In genomic region chr15:50145451-50145872, GRCh38 we compare ENCODE assay signal across 8 cellular contexts. TPM values are rescaled to one million over a fixed set of nuclear protein-coding genes. Genes with fewer than 3 reads are reported as not detected.
DNase-seq lines count a peak whose midpoint lies in the region; ATAC-seq, FAIRE-seq and TF ChIP-seq lines count a peak whose summit lies in the region.

No MANE protein-coding gene starts in this region.

- ATAC-seq in SK-N-SH treated with all-trans-retinoic acid at 6 μM for 48 hours = peak; percentile 94
- no peak for ATAC-seq in GM19452 (IDR thresholded peaks at IDR 0.05; ENCODE audit: unreplicated experiment)

- H3K27me3 Mint-ChIP-seq in neural crest cell (ENCODE audit: low read depth) = no peaks in the 10 kb centered on the region

- H3K27ac Mint-ChIP-seq in neural crest cell (ENCODE audit: unreplicated experiment) = no peak overlapping the region

- no peak for TF ChIP-seq POLR2A in GM12892 (IDR thresholded peaks at IDR 0.05; ENCODE audit: low read depth, low read length)

- H3K4me3 ChIP-seq in fibroblast of the aortic adventitia (ENCODE audit: low read depth, low read length) = no peak overlapping the region

- in situ Hi-C loops in GM13976 (cut with MboI; ENCODE audit: low sequenced_read_pairs, unreplicated experiment) = loop anchor here (25.0 kb wide), 2 partner anchors 1058 to 1283 kb away; no protein-coding TSS in a partner anchor

- H3K9me3 Mint-ChIP-seq in neural crest cell = no peaks in the 10 kb centered on the region

- TF ChIP-seq CTCF in GM13976 (IDR thresholded peaks at IDR 0.05; ENCODE audit: borderline replicate concordance, control extremely low read depth, extremely low read depth, insufficient read depth, missing control alignments) (no peak), fibroblast of the aortic adventitia (IDR thresholded peaks at IDR 0.05; ENCODE audit: insufficient read depth, low read length) (peak; percentile 23), neural crest cell (conservative IDR thresholded peaks at IDR 0.05) (peak; percentile 77)

- H3K4me3 Mint-ChIP-seq in neural crest cell = no peak overlapping the region

- peaks cover 4% of the 10 kb centered on the region for H3K4me1 Mint-ChIP-seq in neural crest cell

- peak; percentile 61 for DNase-seq in AG08396 (ENCODE audit: low spot score)
- peak; percentile 24 for DNase-seq in GM13976 (ENCODE audit: low spot score)
- peak; percentile 73 for DNase-seq in NAMALWA (ENCODE audit: low spot score)
- DNase-seq in fibroblast of the aortic adventitia (ENCODE audit: low read depth) = peak; percentile 92
- no peak for DNase-seq in neural crest cell (ENCODE audit: low read depth, low spot score)
- DNase-seq in GM12892 (ENCODE audit: insufficient read length) = no peak

- no peak for FAIRE-seq in GM12892 (lab: Jason Lieb, UNC)

- H3K36me3 Mint-ChIP-seq in neural crest cell (ENCODE audit: low read depth) = no peaks in the 10 kb centered on the region

TF ChIP-seq in SK-N-SH treated with all-trans-retinoic acid at 6 μM for 48 hours, 23 proteins besides CTCF, POLR2A, EP300 and RAD21:
- TF ChIP-seq SNAI2 (CRISPR knock-in tag; IDR thresholded peaks at IDR 0.05) = no peak
- TF ChIP-seq PPARA (CRISPR knock-in tag; IDR thresholded peaks at IDR 0.05; ENCODE audit: borderline replicate concordance) = no peak
- no peak for TF ChIP-seq ZFP3 (CRISPR knock-in tag; IDR thresholded peaks at IDR 0.05)
- TF ChIP-seq, protein P1, sequence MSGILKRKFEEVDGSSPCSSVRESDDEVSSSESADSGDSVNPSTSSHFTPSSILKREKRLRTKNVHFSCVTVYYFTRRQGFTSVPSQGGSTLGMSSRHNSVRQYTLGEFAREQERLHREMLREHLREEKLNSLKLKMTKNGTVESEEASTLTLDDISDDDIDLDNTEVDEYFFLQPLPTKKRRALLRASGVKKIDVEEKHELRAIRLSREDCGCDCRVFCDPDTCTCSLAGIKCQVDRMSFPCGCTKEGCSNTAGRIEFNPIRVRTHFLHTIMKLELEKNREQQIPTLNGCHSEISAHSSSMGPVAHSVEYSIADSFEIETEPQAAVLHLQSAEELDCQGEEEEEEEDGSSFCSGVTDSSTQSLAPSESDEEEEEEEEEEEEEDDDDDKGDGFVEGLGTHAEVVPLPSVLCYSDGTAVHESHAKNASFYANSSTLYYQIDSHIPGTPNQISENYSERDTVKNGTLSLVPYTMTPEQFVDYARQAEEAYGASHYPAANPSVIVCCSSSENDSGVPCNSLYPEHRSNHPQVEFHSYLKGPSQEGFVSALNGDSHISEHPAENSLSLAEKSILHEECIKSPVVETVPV (CRISPR knock-in tag; IDR thresholded peaks at IDR 0.05) = no peak
- TF ChIP-seq ARNTL (CRISPR knock-in tag; IDR thresholded peaks at IDR 0.05; ENCODE audit: borderline replicate concordance, low read depth) = no peak
- TF ChIP-seq RARB (CRISPR knock-in tag; IDR thresholded peaks at IDR 0.05) = no peak
- TF ChIP-seq ZNF565 (CRISPR knock-in tag; conservative IDR thresholded peaks at IDR 0.05; ENCODE audit: low read depth) = no peak
- TF ChIP-seq BACH2 (CRISPR knock-in tag; IDR thresholded peaks at IDR 0.05; ENCODE audit: borderline replicate concordance) = no peak
- TF ChIP-seq ZNF70 (CRISPR knock-in tag; IDR thresholded peaks at IDR 0.05) = no peak
- no peak for TF ChIP-seq CREB5 (CRISPR knock-in tag; IDR thresholded peaks at IDR 0.05; ENCODE audit: low read depth)
- TF ChIP-seq OSR1 (CRISPR knock-in tag; IDR thresholded peaks at IDR 0.05) = no peak
- no peak for TF ChIP-seq ESRRG (CRISPR knock-in tag; IDR thresholded peaks at IDR 0.05)
- TF ChIP-seq ZC3H10 (CRISPR knock-in tag; IDR thresholded peaks at IDR 0.05) = no peak
- TF ChIP-seq, protein P2, sequence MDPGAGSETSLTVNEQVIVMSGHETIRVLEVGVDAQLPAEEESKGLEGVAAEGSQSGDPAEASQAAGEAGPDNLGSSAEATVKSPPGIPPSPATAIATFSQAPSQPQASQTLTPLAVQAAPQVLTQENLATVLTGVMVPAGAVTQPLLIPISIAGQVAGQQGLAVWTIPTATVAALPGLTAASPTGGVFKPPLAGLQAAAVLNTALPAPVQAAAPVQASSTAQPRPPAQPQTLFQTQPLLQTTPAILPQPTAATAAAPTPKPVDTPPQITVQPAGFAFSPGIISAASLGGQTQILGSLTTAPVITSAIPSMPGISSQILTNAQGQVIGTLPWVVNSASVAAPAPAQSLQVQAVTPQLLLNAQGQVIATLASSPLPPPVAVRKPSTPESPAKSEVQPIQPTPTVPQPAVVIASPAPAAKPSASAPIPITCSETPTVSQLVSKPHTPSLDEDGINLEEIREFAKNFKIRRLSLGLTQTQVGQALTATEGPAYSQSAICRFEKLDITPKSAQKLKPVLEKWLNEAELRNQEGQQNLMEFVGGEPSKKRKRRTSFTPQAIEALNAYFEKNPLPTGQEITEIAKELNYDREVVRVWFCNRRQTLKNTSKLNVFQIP (CRISPR knock-in tag; IDR thresholded peaks at IDR 0.05; ENCODE audit: borderline replicate concordance, low read depth) = no peak
- TF ChIP-seq CSDC2 (CRISPR knock-in tag; IDR thresholded peaks at IDR 0.05) = no peak

RNA-seq across cellular contexts. Expression of gene ATP8B4, which starts 26.4 kb away (rescaled TPM):
- total RNA-seq in fibroblast of the aortic adventitia (ENCODE audit: low replicate concordance) (0.99 and 1.1 TPM in 2 replicates), neural crest cell (0.18 TPM in 1 of 2 replicates, not detected in the other)
- 0.06 TPM for polyA plus RNA-seq in GM12892 (2012; ENCODE audit: missing spikeins)

RNA-seq across cellular contexts. Expression of gene SLC27A2, which starts 36.5 kb away (rescaled TPM):
- total RNA-seq in fibroblast of the aortic adventitia (ENCODE audit: low replicate concordance) (not detected in 2 replicates), neural crest cell (0.86 and 0.91 TPM in 2 replicates)
- not detected for polyA plus RNA-seq in GM12892 (2012; ENCODE audit: missing spikeins)

Comparison
In these comparisons a context has a peak if more than half of its experiments do, and no peak if none do; other contexts are left out.
1. DNase-seq: peak in AG08396 (single experiment), GM13976 (single experiment), NAMALWA (single experiment) and fibroblast of the aortic adventitia (single experiment); none in neural crest cell (single experiment) and GM12892 (single experiment).